ENCODE assay signal across 1 cellular context in the genomic region with DNA sequence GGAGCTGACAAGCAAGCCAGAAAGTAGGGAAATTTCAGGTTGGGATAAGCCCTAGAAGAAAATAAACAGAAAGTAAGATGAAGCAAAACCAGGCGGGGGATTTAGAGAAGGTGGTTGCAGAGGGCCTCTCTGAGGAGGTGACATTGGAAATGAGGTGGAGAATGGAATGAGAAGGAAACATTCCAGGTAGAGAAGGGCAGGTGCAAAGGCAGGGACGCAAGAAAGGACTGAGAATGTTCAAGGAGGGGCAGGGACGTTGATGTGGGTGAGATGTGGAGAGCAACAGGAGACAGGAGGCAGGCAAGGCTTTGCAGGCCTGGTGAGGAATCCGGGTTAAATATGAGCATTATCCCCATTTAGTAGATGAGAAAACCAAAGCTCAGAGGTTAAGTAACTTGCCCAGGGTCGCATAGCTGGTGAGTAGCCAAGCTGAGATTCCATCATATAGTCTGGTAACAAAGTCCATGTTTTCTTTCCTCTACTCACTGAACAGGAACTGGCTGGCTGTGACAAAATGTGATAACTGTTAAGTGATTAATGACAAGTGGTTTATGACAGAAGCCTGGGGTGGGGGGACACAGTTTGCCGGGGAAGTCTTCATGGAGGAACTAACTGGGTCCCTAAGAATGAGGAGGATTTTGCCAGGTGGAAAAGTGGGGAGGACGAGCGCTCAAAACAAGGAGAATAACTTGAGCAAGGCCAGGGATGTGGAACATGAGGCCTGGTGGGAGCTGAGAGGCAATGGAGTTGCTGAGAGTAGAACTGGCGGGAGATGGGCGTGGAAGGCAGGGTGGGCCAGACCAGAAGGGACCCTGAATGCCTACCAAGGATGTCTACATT.
TF ChIP-seq lines count a peak whose summit lies in the region.

No MANE protein-coding gene starts in this region.

TF ChIP-seq in HepG2, 621 proteins besides CTCF, POLR2A, EP300 and RAD21 (continued from another document and continues in another):
- TF ChIP-seq, protein P1, sequence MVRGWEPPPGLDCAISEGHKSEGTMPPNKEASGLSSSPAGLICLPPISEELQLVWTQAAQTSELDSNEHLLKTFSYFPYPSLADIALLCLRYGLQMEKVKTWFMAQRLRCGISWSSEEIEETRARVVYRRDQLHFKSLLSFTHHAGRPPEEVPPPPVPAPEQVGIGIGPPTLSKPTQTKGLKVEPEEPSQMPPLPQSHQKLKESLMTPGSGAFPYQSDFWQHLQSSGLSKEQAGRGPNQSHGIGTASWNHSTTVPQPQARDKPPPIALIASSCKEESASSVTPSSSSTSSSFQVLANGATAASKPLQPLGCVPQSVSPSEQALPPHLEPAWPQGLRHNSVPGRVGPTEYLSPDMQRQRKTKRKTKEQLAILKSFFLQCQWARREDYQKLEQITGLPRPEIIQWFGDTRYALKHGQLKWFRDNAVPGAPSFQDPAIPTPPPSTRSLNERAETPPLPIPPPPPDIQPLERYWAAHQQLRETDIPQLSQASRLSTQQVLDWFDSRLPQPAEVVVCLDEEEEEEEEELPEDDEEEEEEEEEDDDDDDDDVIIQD (CRISPR knock-in tag; IDR thresholded peaks at IDR 0.05; ENCODE audit: low read depth): peak; percentile 78
- TF ChIP-seq ZNF879 (CRISPR knock-in tag; IDR thresholded peaks at IDR 0.05) (no peak), ATF7-NPFF (CRISPR knock-in tag; IDR thresholded peaks at IDR 0.05; ENCODE audit: low read depth) (no peak), ELF3 (CRISPR knock-in tag; IDR thresholded peaks at IDR 0.05) (peak; percentile 96), PHF20 (CRISPR knock-in tag; IDR thresholded peaks at IDR 0.05) (no peak), GPN1 (CRISPR knock-in tag; IDR thresholded peaks at IDR 0.05; ENCODE audit: borderline replicate concordance) (no peak), NFE2 (CRISPR knock-in tag; IDR thresholded peaks at IDR 0.05) (no peak), ADNP (CRISPR knock-in tag; IDR thresholded peaks at IDR 0.05) (peak; percentile 99), THAP11 (CRISPR knock-in tag; IDR thresholded peaks at IDR 0.05) (peak; percentile 68), SP2 (CRISPR knock-in tag; IDR thresholded peaks at IDR 0.05) (no peak), ZSCAN22 (CRISPR knock-in tag; IDR thresholded peaks at IDR 0.05) (no peak), ELF1 (CRISPR knock-in tag; IDR thresholded peaks at IDR 0.05) (peak; percentile 65), MEIS1 (CRISPR knock-in tag; IDR thresholded peaks at IDR 0.05; ENCODE audit: borderline replicate concordance) (peak; percentile 99), ZFAT (CRISPR knock-in tag; conservative IDR thresholded peaks at IDR 0.05) (no peak), ZFYVE20 (CRISPR knock-in tag; IDR thresholded peaks at IDR 0.05; ENCODE audit: borderline replicate concordance, low read depth) (no peak), NCOA1 (CRISPR knock-in tag; IDR thresholded peaks at IDR 0.05) (0 out of 2 replicates have a peak, but pooled peaks have one; percentile 68), ZNF781 (CRISPR knock-in tag; IDR thresholded peaks at IDR 0.05; ENCODE audit: borderline replicate concordance, not compliant biosample characterization) (peak; percentile 92), TCF12 (IDR thresholded peaks at IDR 0.05) (no peak), TCF12 (CRISPR knock-in tag; IDR thresholded peaks at IDR 0.05) (no peak), ATRX (CRISPR knock-in tag; IDR thresholded peaks at IDR 0.05; ENCODE audit: borderline replicate concordance) (no peak), ZNF556 (CRISPR knock-in tag; IDR thresholded peaks at IDR 0.05; ENCODE audit: borderline replicate concordance) (0 out of 2 replicates have a peak, but pooled peaks have one; percentile 44), ZNF333 (CRISPR knock-in tag; IDR thresholded peaks at IDR 0.05; ENCODE audit: borderline replicate concordance) (no peak), MAFG (CRISPR knock-in tag; IDR thresholded peaks at IDR 0.05) (no peak), ZNF337 (CRISPR knock-in tag; IDR thresholded peaks at IDR 0.05; ENCODE audit: borderline replicate concordance, low read depth) (no peak), NFKBIZ (CRISPR knock-in tag; IDR thresholded peaks at IDR 0.05) (0 out of 2 replicates have a peak, but pooled peaks have one; percentile 53), TOE1 (CRISPR knock-in tag; IDR thresholded peaks at IDR 0.05) (no peak; the same call in 1 of the 2 replicates), FOXO1 (CRISPR knock-in tag; IDR thresholded peaks at IDR 0.05) (peak; percentile 90; the same call in 1 of the 2 replicates), MED13 (CRISPR knock-in tag; IDR thresholded peaks at IDR 0.05) (no peak; the same call in 1 of the 2 replicates), ZNF572 (CRISPR knock-in tag; IDR thresholded peaks at IDR 0.05) (no peak), RBM39 (IDR thresholded peaks at IDR 0.05; ENCODE audit: low read depth, low read length, poor library complexity, severe bottlenecking) (no peak)
- TF ChIP-seq, protein P2, sequence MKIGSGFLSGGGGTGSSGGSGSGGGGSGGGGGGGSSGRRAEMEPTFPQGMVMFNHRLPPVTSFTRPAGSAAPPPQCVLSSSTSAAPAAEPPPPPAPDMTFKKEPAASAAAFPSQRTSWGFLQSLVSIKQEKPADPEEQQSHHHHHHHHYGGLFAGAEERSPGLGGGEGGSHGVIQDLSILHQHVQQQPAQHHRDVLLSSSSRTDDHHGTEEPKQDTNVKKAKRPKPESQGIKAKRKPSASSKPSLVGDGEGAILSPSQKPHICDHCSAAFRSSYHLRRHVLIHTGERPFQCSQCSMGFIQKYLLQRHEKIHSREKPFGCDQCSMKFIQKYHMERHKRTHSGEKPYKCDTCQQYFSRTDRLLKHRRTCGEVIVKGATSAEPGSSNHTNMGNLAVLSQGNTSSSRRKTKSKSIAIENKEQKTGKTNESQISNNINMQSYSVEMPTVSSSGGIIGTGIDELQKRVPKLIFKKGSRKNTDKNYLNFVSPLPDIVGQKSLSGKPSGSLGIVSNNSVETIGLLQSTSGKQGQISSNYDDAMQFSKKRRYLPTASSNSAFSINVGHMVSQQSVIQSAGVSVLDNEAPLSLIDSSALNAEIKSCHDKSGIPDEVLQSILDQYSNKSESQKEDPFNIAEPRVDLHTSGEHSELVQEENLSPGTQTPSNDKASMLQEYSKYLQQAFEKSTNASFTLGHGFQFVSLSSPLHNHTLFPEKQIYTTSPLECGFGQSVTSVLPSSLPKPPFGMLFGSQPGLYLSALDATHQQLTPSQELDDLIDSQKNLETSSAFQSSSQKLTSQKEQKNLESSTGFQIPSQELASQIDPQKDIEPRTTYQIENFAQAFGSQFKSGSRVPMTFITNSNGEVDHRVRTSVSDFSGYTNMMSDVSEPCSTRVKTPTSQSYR (CRISPR knock-in tag; IDR thresholded peaks at IDR 0.05; ENCODE audit: borderline replicate concordance): no peak
- TF ChIP-seq, protein P3, sequence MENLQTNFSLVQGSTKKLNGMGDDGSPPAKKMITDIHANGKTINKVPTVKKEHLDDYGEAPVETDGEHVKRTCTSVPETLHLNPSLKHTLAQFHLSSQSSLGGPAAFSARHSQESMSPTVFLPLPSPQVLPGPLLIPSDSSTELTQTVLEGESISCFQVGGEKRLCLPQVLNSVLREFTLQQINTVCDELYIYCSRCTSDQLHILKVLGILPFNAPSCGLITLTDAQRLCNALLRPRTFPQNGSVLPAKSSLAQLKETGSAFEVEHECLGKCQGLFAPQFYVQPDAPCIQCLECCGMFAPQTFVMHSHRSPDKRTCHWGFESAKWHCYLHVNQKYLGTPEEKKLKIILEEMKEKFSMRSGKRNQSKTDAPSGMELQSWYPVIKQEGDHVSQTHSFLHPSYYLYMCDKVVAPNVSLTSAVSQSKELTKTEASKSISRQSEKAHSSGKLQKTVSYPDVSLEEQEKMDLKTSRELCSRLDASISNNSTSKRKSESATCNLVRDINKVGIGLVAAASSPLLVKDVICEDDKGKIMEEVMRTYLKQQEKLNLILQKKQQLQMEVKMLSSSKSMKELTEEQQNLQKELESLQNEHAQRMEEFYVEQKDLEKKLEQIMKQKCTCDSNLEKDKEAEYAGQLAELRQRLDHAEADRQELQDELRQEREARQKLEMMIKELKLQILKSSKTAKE (CRISPR knock-in tag; IDR thresholded peaks at IDR 0.05; ENCODE audit: borderline replicate concordance): peak; percentile 84
- TF ChIP-seq, protein P4, sequence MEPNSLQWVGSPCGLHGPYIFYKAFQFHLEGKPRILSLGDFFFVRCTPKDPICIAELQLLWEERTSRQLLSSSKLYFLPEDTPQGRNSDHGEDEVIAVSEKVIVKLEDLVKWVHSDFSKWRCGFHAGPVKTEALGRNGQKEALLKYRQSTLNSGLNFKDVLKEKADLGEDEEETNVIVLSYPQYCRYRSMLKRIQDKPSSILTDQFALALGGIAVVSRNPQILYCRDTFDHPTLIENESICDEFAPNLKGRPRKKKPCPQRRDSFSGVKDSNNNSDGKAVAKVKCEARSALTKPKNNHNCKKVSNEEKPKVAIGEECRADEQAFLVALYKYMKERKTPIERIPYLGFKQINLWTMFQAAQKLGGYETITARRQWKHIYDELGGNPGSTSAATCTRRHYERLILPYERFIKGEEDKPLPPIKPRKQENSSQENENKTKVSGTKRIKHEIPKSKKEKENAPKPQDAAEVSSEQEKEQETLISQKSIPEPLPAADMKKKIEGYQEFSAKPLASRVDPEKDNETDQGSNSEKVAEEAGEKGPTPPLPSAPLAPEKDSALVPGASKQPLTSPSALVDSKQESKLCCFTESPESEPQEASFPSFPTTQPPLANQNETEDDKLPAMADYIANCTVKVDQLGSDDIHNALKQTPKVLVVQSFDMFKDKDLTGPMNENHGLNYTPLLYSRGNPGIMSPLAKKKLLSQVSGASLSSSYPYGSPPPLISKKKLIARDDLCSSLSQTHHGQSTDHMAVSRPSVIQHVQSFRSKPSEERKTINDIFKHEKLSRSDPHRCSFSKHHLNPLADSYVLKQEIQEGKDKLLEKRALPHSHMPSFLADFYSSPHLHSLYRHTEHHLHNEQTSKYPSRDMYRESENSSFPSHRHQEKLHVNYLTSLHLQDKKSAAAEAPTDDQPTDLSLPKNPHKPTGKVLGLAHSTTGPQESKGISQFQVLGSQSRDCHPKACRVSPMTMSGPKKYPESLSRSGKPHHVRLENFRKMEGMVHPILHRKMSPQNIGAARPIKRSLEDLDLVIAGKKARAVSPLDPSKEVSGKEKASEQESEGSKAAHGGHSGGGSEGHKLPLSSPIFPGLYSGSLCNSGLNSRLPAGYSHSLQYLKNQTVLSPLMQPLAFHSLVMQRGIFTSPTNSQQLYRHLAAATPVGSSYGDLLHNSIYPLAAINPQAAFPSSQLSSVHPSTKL (CRISPR knock-in tag; IDR thresholded peaks at IDR 0.05): peak; percentile 95
- TF ChIP-seq, protein P5, sequence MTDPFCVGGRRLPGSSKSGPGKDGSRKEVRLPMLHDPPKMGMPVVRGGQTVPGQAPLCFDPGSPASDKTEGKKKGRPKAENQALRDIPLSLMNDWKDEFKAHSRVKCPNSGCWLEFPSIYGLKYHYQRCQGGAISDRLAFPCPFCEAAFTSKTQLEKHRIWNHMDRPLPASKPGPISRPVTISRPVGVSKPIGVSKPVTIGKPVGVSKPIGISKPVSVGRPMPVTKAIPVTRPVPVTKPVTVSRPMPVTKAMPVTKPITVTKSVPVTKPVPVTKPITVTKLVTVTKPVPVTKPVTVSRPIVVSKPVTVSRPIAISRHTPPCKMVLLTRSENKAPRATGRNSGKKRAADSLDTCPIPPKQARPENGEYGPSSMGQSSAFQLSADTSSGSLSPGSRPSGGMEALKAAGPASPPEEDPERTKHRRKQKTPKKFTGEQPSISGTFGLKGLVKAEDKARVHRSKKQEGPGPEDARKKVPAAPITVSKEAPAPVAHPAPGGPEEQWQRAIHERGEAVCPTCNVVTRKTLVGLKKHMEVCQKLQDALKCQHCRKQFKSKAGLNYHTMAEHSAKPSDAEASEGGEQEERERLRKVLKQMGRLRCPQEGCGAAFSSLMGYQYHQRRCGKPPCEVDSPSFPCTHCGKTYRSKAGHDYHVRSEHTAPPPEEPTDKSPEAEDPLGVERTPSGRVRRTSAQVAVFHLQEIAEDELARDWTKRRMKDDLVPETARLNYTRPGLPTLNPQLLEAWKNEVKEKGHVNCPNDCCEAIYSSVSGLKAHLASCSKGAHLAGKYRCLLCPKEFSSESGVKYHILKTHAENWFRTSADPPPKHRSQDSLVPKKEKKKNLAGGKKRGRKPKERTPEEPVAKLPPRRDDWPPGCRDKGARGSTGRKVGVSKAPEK (CRISPR knock-in tag; IDR thresholded peaks at IDR 0.05; ENCODE audit: borderline replicate concordance): no peak
- TF ChIP-seq, protein P6, sequence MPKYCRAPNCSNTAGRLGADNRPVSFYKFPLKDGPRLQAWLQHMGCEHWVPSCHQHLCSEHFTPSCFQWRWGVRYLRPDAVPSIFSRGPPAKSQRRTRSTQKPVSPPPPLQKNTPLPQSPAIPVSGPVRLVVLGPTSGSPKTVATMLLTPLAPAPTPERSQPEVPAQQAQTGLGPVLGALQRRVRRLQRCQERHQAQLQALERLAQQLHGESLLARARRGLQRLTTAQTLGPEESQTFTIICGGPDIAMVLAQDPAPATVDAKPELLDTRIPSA (CRISPR knock-in tag; IDR thresholded peaks at IDR 0.05; ENCODE audit: borderline replicate concordance): no peak
- TF ChIP-seq, protein P7, sequence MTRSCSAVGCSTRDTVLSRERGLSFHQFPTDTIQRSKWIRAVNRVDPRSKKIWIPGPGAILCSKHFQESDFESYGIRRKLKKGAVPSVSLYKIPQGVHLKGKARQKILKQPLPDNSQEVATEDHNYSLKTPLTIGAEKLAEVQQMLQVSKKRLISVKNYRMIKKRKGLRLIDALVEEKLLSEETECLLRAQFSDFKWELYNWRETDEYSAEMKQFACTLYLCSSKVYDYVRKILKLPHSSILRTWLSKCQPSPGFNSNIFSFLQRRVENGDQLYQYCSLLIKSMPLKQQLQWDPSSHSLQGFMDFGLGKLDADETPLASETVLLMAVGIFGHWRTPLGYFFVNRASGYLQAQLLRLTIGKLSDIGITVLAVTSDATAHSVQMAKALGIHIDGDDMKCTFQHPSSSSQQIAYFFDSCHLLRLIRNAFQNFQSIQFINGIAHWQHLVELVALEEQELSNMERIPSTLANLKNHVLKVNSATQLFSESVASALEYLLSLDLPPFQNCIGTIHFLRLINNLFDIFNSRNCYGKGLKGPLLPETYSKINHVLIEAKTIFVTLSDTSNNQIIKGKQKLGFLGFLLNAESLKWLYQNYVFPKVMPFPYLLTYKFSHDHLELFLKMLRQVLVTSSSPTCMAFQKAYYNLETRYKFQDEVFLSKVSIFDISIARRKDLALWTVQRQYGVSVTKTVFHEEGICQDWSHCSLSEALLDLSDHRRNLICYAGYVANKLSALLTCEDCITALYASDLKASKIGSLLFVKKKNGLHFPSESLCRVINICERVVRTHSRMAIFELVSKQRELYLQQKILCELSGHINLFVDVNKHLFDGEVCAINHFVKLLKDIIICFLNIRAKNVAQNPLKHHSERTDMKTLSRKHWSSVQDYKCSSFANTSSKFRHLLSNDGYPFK (CRISPR knock-in tag; IDR thresholded peaks at IDR 0.05; ENCODE audit: borderline replicate concordance): no peak
